8 cellular contexts compared by ENCODE assay signal in the genomic region with DNA sequence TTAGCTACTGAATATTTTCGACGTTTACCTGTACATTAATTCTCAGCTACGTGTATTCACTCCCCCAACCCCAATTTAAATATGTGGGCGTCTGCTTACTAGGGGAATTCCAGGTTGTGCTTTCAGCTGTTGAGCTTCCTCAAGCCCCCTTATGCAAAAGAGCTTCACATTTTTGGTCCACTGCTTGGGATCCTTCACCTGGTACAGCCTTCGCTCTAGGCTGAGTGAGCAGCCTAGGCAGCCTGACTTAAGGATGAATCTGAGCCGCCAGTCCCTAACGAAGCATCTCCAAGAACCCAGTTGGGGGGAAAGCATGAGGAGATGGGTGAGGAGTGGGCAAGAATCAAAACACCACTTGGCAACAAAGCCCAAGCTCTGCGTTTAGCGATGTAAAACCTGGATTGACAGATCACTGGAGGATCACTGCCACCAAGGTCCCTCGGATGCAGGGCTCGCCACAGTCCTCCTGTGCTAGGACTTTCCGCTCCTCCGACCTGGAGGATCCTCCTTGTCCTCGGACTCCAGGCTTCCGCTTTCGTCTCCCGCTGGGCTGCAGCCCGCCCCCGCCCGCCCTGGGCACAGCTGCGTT. TPM values are rescaled to one million over a fixed set of nuclear protein-coding genes. Genes with fewer than 3 reads are reported as not detected.
DNase-seq lines count a peak whose midpoint lies in the region; ATAC-seq and TF ChIP-seq lines count a peak whose summit lies in the region.

No MANE protein-coding gene starts in this region.

- DNase-seq in Daoy (ENCODE audit: low read depth) (peak; percentile 54), fibroblast of villous mesenchyme (ENCODE audit: low read depth) (no peak), renal cortical epithelial cell (ENCODE audit: low read depth) (peak; percentile 56), NOMO-1 treated with dmso at 0.1 percent for 144 hours (lab: John Stamatoyannopoulos, UW; ENCODE audit: unreplicated experiment) (no peak), SHP77 treated with DMSO at 0.1 percent for 48 hours (lab: John Stamatoyannopoulos, UW) (no peak)
- DNase-seq in activated CD4-positive, alpha-beta memory T cell treated with anti-CD3 and anti-CD28 coated beads for 36 hours: peak; percentile 32

- peaks cover 56% of the 10 kb centered on the region for H3K4me1 Mint-ChIP-seq in activated CD4-positive, alpha-beta memory T cell treated with anti-CD3 and anti-CD28 coated beads for 36 hours (ENCODE audit: low read depth)

- H3K4me3 Mint-ChIP-seq in activated CD4-positive, alpha-beta memory T cell treated with anti-CD3 and anti-CD28 coated beads for 36 hours: peak overlapping the region; percentile 82

- POLR2A ChIA-PET in activated CD4-positive, alpha-beta memory T cell treated with anti-CD3 and anti-CD28 coated beads for 36 hours (lab: Charles Lee): interaction anchor here (0.7 to 2.2 kb wide), 11 partner anchors 15 to 702 kb away, joined by 3 to 16 read pairs (median 5); a partner anchor contains a TSS

- H3K36me3 Mint-ChIP-seq in activated CD4-positive, alpha-beta memory T cell treated with anti-CD3 and anti-CD28 coated beads for 36 hours: peaks cover 17% of the 10 kb centered on the region

- ATAC-seq in HG02610 (IDR thresholded peaks at IDR 0.05; ENCODE audit: unreplicated experiment) (peak; percentile 15), GM19035 (IDR thresholded peaks at IDR 0.05; ENCODE audit: unreplicated experiment) (no peak)

- H3K27ac Mint-ChIP-seq in activated CD4-positive, alpha-beta memory T cell treated with anti-CD3 and anti-CD28 coated beads for 36 hours: peak overlapping the region; percentile 92

- peak overlapping the region; percentile 74 for H3K4me3 ChIP-seq in fibroblast of villous mesenchyme (ENCODE audit: low read depth, low read length)

- peaks cover 1% of the 10 kb centered on the region for H3K27me3 Mint-ChIP-seq in activated CD4-positive, alpha-beta memory T cell treated with anti-CD3 and anti-CD28 coated beads for 36 hours

- TF ChIP-seq CTCF in fibroblast of villous mesenchyme (IDR thresholded peaks at IDR 0.05; ENCODE audit: insufficient read depth, low read depth, low read length): no peak

- intact Hi-C loops in activated CD4-positive, alpha-beta memory T cell treated with anti-CD3 and anti-CD28 coated beads for 36 hours (cut with micrococcal nuclease): loop anchor here (1.0 to 10.0 kb wide), 15 partner anchors 11 to 1637 kb away; a partner anchor contains a TSS

- CTCF ChIA-PET in activated CD4-positive, alpha-beta memory T cell treated with anti-CD3 and anti-CD28 coated beads for 36 hours (lab: Charles Lee): interaction anchor here (1.0 to 8.9 kb wide), 5 partner anchors 16 to 433 kb away, joined by 4 to 122 read pairs (median 13); a partner anchor contains a TSS

- no peaks in the 10 kb centered on the region for H3K9me3 Mint-ChIP-seq in activated CD4-positive, alpha-beta memory T cell treated with anti-CD3 and anti-CD28 coated beads for 36 hours

RNA-seq across cellular contexts. Expression of a gene that starts 0.6 kb away (rescaled TPM):
- total RNA-seq in Daoy (2014; rRNA removed; shearing (Covaris generic)): 50.7 and 73.2 TPM in 2 replicates
- 10 to 100 TPM; 31.1 to 31.5 TPM for total RNA-seq in activated CD4-positive, alpha-beta memory T cell treated with anti-CD3 and anti-CD28 coated beads for 36 hours
- total RNA-seq in fibroblast of villous mesenchyme (23.2 and 36.7 TPM in 2 replicates), renal cortical epithelial cell (40.0 and 84.0 TPM in 2 replicates)

RNA-seq across cellular contexts. Expression of a gene that starts 16.3 kb away (rescaled TPM):
- total RNA-seq in Daoy (2014; rRNA removed; shearing (Covaris generic)): 55.1 and 62.1 TPM in 2 replicates
- 10 to 100 TPM; 19.4 to 21.8 TPM for total RNA-seq in activated CD4-positive, alpha-beta memory T cell treated with anti-CD3 and anti-CD28 coated beads for 36 hours
- 14.2 and 23.7 TPM in 2 replicates for total RNA-seq in fibroblast of villous mesenchyme
- 18.5 and 21.7 TPM in 2 replicates for total RNA-seq in renal cortical epithelial cell

Comparison
In these comparisons a context has a peak if more than half of its experiments do, and no peak if none do; other contexts are left out.
1. DNase-seq: peak in Daoy (single experiment), activated CD4-positive, alpha-beta memory T cell treated with anti-CD3 and anti-CD28 coated beads for 36 hours (single experiment) and renal cortical epithelial cell (single experiment); none in fibroblast of villous mesenchyme (single experiment), NOMO-1 treated with dmso at 0.1 percent for 144 hours (single experiment) and SHP77 treated with DMSO at 0.1 percent for 48 hours (single experiment).